ENCODE assay signal across 1 cellular context in the genomic region with DNA sequence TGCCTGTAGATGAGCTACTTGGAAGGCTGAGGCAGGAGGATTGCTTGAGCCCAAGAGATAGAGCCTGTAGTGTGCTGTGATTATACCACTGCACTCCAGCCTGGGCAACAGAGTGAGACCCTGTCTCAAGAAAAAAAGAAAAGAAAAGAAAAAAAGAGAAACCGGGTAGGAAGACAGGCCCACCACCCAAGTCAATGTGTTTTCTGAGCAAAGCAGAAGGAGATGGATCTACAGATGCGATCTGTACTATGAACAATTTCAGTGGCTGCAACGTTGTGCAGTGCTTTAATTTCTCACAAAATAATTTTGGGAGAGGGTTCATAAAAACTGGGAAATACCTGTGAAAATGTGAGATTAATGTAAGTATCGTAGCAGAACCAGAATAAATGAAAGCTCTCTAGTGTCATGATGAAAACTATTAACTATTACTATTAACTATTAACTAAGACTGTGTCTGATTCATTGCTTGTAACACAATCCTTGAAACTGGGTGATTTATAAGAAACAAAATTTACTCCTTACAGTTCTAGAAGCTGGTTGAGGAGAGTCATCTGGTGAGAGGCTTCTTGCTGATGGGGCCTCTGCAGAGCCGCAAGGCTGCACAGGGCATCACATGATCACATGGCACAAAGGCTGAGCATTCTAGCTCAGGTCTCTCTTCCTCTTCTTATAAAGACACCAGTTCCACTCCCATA.
TF ChIP-seq lines count a peak whose summit lies in the region.

No MANE protein-coding gene starts in this region.

TF ChIP-seq in GM12878, 131 proteins besides CTCF, POLR2A, EP300 and RAD21 (continued from another document):
- TF ChIP-seq, protein P1, sequence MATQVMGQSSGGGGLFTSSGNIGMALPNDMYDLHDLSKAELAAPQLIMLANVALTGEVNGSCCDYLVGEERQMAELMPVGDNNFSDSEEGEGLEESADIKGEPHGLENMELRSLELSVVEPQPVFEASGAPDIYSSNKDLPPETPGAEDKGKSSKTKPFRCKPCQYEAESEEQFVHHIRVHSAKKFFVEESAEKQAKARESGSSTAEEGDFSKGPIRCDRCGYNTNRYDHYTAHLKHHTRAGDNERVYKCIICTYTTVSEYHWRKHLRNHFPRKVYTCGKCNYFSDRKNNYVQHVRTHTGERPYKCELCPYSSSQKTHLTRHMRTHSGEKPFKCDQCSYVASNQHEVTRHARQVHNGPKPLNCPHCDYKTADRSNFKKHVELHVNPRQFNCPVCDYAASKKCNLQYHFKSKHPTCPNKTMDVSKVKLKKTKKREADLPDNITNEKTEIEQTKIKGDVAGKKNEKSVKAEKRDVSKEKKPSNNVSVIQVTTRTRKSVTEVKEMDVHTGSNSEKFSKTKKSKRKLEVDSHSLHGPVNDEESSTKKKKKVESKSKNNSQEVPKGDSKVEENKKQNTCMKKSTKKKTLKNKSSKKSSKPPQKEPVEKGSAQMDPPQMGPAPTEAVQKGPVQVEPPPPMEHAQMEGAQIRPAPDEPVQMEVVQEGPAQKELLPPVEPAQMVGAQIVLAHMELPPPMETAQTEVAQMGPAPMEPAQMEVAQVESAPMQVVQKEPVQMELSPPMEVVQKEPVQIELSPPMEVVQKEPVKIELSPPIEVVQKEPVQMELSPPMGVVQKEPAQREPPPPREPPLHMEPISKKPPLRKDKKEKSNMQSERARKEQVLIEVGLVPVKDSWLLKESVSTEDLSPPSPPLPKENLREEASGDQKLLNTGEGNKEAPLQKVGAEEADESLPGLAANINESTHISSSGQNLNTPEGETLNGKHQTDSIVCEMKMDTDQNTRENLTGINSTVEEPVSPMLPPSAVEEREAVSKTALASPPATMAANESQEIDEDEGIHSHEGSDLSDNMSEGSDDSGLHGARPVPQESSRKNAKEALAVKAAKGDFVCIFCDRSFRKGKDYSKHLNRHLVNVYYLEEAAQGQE (IDR thresholded peaks at IDR 0.05; ENCODE audit: low read depth, low read length), result no peak
- TF ChIP-seq, protein P2, sequence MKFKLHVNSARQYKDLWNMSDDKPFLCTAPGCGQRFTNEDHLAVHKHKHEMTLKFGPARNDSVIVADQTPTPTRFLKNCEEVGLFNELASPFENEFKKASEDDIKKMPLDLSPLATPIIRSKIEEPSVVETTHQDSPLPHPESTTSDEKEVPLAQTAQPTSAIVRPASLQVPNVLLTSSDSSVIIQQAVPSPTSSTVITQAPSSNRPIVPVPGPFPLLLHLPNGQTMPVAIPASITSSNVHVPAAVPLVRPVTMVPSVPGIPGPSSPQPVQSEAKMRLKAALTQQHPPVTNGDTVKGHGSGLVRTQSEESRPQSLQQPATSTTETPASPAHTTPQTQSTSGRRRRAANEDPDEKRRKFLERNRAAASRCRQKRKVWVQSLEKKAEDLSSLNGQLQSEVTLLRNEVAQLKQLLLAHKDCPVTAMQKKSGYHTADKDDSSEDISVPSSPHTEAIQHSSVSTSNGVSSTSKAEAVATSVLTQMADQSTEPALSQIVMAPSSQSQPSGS (IDR thresholded peaks at IDR 0.05; ENCODE audit: low read length), result 0 out of 2 replicates have a peak, but pooled peaks have one; percentile 19
- TF ChIP-seq, protein P3, sequence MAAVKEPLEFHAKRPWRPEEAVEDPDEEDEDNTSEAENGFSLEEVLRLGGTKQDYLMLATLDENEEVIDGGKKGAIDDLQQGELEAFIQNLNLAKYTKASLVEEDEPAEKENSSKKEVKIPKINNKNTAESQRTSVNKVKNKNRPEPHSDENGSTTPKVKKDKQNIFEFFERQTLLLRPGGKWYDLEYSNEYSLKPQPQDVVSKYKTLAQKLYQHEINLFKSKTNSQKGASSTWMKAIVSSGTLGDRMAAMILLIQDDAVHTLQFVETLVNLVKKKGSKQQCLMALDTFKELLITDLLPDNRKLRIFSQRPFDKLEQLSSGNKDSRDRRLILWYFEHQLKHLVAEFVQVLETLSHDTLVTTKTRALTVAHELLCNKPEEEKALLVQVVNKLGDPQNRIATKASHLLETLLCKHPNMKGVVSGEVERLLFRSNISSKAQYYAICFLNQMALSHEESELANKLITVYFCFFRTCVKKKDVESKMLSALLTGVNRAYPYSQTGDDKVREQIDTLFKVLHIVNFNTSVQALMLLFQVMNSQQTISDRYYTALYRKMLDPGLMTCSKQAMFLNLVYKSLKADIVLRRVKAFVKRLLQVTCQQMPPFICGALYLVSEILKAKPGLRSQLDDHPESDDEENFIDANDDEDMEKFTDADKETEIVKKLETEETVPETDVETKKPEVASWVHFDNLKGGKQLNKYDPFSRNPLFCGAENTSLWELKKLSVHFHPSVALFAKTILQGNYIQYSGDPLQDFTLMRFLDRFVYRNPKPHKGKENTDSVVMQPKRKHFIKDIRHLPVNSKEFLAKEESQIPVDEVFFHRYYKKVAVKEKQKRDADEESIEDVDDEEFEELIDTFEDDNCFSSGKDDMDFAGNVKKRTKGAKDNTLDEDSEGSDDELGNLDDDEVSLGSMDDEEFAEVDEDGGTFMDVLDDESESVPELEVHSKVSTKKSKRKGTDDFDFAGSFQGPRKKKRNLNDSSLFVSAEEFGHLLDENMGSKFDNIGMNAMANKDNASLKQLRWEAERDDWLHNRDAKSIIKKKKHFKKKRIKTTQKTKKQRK (IDR thresholded peaks at IDR 0.05; ENCODE audit: low read depth, low read length), result no peak
- TF ChIP-seq MEF2B (IDR thresholded peaks at IDR 0.05; ENCODE audit: partially characterized antibody, poor library complexity, severe bottlenecking), result no peak
- no peak for TF ChIP-seq SRF (IDR thresholded peaks at IDR 0.05; ENCODE audit: low read depth in 2 of 2, low read length in 2 of 2)
